7 cellular contexts compared by ENCODE assay signal in the genomic region with DNA sequence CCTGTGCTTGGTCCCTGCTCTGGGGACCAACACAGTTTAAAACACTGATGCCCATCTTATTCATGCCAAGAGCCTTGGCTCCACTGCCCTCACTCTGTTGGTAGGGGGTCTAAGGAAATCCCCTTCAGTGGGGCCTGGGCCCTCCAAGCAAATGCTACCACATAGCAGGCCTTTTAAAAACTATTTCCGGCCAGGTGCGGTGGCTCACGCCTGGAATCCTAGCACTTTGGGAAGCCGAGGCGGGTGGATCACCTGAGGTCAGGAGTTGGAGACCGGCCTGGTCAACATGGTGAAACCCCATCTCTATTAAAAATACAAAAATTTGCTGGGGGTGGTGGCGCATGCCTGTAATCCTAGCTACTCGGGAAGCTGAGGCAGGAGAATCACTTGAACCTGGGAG. TPM values are rescaled to one million over a fixed set of nuclear protein-coding genes. Genes with fewer than 3 reads are reported as not detected.
DNase-seq lines count a peak whose midpoint lies in the region; ATAC-seq lines count a peak whose summit lies in the region.
"Not testable (repeated sequence)": the region's sequence is repeated elsewhere in the genome, so short reads cannot be mapped to it uniquely, and the experiment has no call there.

No MANE protein-coding gene starts in this region.

- H3K4me1 Mint-ChIP-seq in T-helper 2 cell treated with Interferon-gamma antibody and Interleukin-4, amounts not matched to agents 5 μg/mL and 100 μg/mL, for 36 hours (ENCODE audit: low read depth) = peaks cover 75% of the 10 kb centered on the region
- H3K4me1 Mint-ChIP-seq in activated T-cell treated with anti-CD3 and anti-CD28 coated beads, Interleukin-2, amount 50 U/mL, for 24 hours (ENCODE audit: low read depth) = peaks cover 95% of the 10 kb centered on the region
- H3K4me1 Mint-ChIP-seq in effector memory CD8-positive, alpha-beta T cell (ENCODE audit: low read depth in 2 of 2) = peaks cover 83% of the 10 kb centered on the region in 2 donors
- peaks cover 73% of the 10 kb centered on the region for H3K4me1 Mint-ChIP-seq in stimulated activated effector memory CD8-positive, alpha-beta T cell treated with anti-CD3 and anti-CD28 coated beads, Interleukin-12 subunit alpha, Interleukin-12 subunit beta, amount 100 ng/mL, for 72 hours

- H3K27ac Mint-ChIP-seq in T-helper 2 cell treated with Interferon-gamma antibody and Interleukin-4, amounts not matched to agents 5 μg/mL and 100 μg/mL, for 36 hours = peak overlapping the region; percentile 89
- peak overlapping the region; percentile 98 for H3K27ac Mint-ChIP-seq in activated T-cell treated with anti-CD3 and anti-CD28 coated beads, Interleukin-2, amount 50 U/mL, for 24 hours
- H3K27ac Mint-ChIP-seq in activated naive CD4-positive, alpha-beta T cell treated with anti-CD3 and anti-CD28 coated beads, Interleukin-2, amount 50 U/mL, for 72 hours = peak overlapping the region; percentile 99
- peak overlapping the region; percentile 91 to 94 for H3K27ac Mint-ChIP-seq in effector memory CD8-positive, alpha-beta T cell
- peak overlapping the region; percentile 93 for H3K27ac Mint-ChIP-seq in stimulated activated effector memory CD8-positive, alpha-beta T cell treated with anti-CD3 and anti-CD28 coated beads, Interleukin-12 subunit alpha, Interleukin-12 subunit beta, amount 100 ng/mL, for 72 hours

- H3K27me3 ChIP-seq in mucosa of rectum (ENCODE audit: control insufficient read depth in 2 of 2, insufficient read depth in 2 of 2, low read length in 2 of 2) = not testable (repeated sequence)

- DNase-seq in Jurkat, Clone E6-1 (ENCODE audit: low read depth, low spot score); T-helper 2 cell treated with Interferon-gamma antibody and Interleukin-4, amounts not matched to agents 5 μg/mL and 100 μg/mL, for 36 hours (ENCODE audit: low spot score); activated T-cell treated with anti-CD3 and anti-CD28 coated beads, Interleukin-2, amount 50 U/mL, for 24 hours; activated naive CD4-positive, alpha-beta T cell treated with anti-CD3 and anti-CD28 coated beads, Interleukin-2, amount 50 U/mL, for 72 hours (ENCODE audit: low spot score in 2 of 2); effector memory CD8-positive, alpha-beta T cell; stimulated activated effector memory CD8-positive, alpha-beta T cell treated with anti-CD3 and anti-CD28 coated beads, Interleukin-12 subunit alpha, Interleukin-12 subunit beta, amount 100 ng/mL, for 72 hours (ENCODE audit: low spot score in 2 of 2): not testable (repeated sequence)

- not testable (repeated sequence) for H3K9me3 ChIP-seq in mucosa of rectum (ENCODE audit: control insufficient read depth in 2 of 2, low read length in 2 of 2)

- ATAC-seq in activated naive CD4-positive, alpha-beta T cell treated with anti-CD3 and anti-CD28 coated beads, Interleukin-2, amount 50 U/mL, for 72 hours; effector memory CD8-positive, alpha-beta T cell (replicated peaks); stimulated activated effector memory CD8-positive, alpha-beta T cell treated with anti-CD3 and anti-CD28 coated beads, Interleukin-12 subunit alpha, Interleukin-12 subunit beta, amount 100 ng/mL, for 72 hours: not testable (repeated sequence)

- H3K27me3 Mint-ChIP-seq in T-helper 2 cell treated with Interferon-gamma antibody and Interleukin-4, amounts not matched to agents 5 μg/mL and 100 μg/mL, for 36 hours (ENCODE audit: low read depth); activated T-cell treated with anti-CD3 and anti-CD28 coated beads, Interleukin-2, amount 50 U/mL, for 24 hours; effector memory CD8-positive, alpha-beta T cell: not testable (repeated sequence)

- not testable (repeated sequence) for H3K36me3 ChIP-seq in mucosa of rectum (ENCODE audit: control insufficient read depth in 2 of 2, insufficient read depth in 2 of 2, low read length in 2 of 2)

- H3K9ac ChIP-seq in mucosa of rectum (ENCODE audit: low read depth in 1 of 2, low read length in 2 of 2) = peak overlapping the region in 1 of 2 donors; percentile 29

- H3K36me3 Mint-ChIP-seq in T-helper 2 cell treated with Interferon-gamma antibody and Interleukin-4, amounts not matched to agents 5 μg/mL and 100 μg/mL, for 36 hours (ENCODE audit: low read depth) = peaks cover 86% of the 10 kb centered on the region
- peaks cover 26% of the 10 kb centered on the region for H3K36me3 Mint-ChIP-seq in activated T-cell treated with anti-CD3 and anti-CD28 coated beads, Interleukin-2, amount 50 U/mL, for 24 hours (ENCODE audit: low read depth)
- peaks cover 42 to 72% of the 10 kb centered on the region in 2 donors for H3K36me3 Mint-ChIP-seq in activated naive CD4-positive, alpha-beta T cell treated with anti-CD3 and anti-CD28 coated beads, Interleukin-2, amount 50 U/mL, for 72 hours
- H3K36me3 Mint-ChIP-seq in effector memory CD8-positive, alpha-beta T cell (ENCODE audit: insufficient read depth) = peaks cover 71% of the 10 kb centered on the region
- H3K36me3 Mint-ChIP-seq in stimulated activated effector memory CD8-positive, alpha-beta T cell treated with anti-CD3 and anti-CD28 coated beads, Interleukin-12 subunit alpha, Interleukin-12 subunit beta, amount 100 ng/mL, for 72 hours = peaks cover 98% of the 10 kb centered on the region

- peak overlapping the region; percentile 88 for H3K4me3 Mint-ChIP-seq in T-helper 2 cell treated with Interferon-gamma antibody and Interleukin-4, amounts not matched to agents 5 μg/mL and 100 μg/mL, for 36 hours
- H3K4me3 Mint-ChIP-seq in activated T-cell treated with anti-CD3 and anti-CD28 coated beads, Interleukin-2, amount 50 U/mL, for 24 hours = peak overlapping the region; percentile 80
- H3K4me3 Mint-ChIP-seq in effector memory CD8-positive, alpha-beta T cell = peak overlapping the region; percentile 86 to 89
- H3K4me3 Mint-ChIP-seq in stimulated activated effector memory CD8-positive, alpha-beta T cell treated with anti-CD3 and anti-CD28 coated beads, Interleukin-12 subunit alpha, Interleukin-12 subunit beta, amount 100 ng/mL, for 72 hours = peak overlapping the region; percentile 85

- H3K4me3 ChIP-seq in Jurkat, Clone E6-1 (ENCODE audit: low read length) = peak overlapping the region; percentile 53
- not testable (repeated sequence) for H3K4me3 ChIP-seq in mucosa of rectum (ENCODE audit: low read length in 2 of 2)

- H3K4me1 ChIP-seq in mucosa of rectum (ENCODE audit: control insufficient read depth in 2 of 2, insufficient read depth in 2 of 2, low read length in 2 of 2) = peaks cover 9 to 11% of the 10 kb centered on the region in 2 donors

- not testable (repeated sequence) for H3K9me3 Mint-ChIP-seq in T-helper 2 cell treated with Interferon-gamma antibody and Interleukin-4, amounts not matched to agents 5 μg/mL and 100 μg/mL, for 36 hours; activated T-cell treated with anti-CD3 and anti-CD28 coated beads, Interleukin-2, amount 50 U/mL, for 24 hours; activated naive CD4-positive, alpha-beta T cell treated with anti-CD3 and anti-CD28 coated beads, Interleukin-2, amount 50 U/mL, for 72 hours; effector memory CD8-positive, alpha-beta T cell; stimulated activated effector memory CD8-positive, alpha-beta T cell treated with anti-CD3 and anti-CD28 coated beads, Interleukin-12 subunit alpha, Interleukin-12 subunit beta, amount 100 ng/mL, for 72 hours

- H3K27ac ChIP-seq in mucosa of rectum (ENCODE audit: low read depth in 2 of 2, low read length in 2 of 2) = peak overlapping the region; percentile 49 to 77

RNA-seq across cellular contexts. Expression of a gene that starts 1.1 kb away (rescaled TPM):
- polyA plus RNA-seq in Jurkat, Clone E6-1 (2012; ENCODE audit: insufficient read depth, insufficient read length) = 7.5 TPM
- 10 to 100 TPM in 1 of 2 donors, 1 to 10 TPM in 1; 4.6 to 12.7 TPM for total RNA-seq in activated naive CD4-positive, alpha-beta T cell treated with anti-CD3 and anti-CD28 coated beads, Interleukin-2, amount 50 U/mL, for 72 hours
